8 cellular contexts compared by ENCODE assay signal in the genomic region with DNA sequence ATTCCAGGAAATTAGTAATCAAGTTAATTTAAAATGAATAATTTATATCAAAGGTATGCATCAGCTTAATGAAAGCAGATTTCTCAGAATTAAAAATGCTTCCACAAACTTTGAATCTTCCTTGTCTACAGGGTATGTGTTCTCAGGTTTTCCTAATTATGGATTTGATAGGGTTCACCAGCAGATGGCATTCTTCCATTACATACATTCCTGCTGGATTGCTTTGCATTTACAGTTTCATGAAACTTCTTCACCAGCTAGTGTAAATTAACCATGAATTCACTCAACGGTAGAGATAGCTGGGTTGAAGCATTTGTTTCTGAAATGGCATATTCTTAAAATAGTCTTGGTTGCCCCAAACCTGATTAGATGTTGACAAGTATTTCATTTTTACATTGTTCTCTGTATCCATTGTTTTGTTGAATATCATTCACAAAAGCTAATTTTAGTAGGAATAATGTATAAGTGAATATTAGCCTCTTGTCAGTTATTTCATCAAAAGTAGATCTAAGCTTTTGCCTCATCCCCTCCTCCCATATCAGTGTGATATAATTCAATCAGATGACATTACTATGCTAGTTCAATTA.
DNase-seq lines count a peak whose midpoint lies in the region; ATAC-seq, FAIRE-seq and TF ChIP-seq lines count a peak whose summit lies in the region.

No MANE protein-coding gene starts in this region.

- H3K4me2 ChIP-seq in DOHH2 (ENCODE audit: low read length), result no peak overlapping the region
- H3K4me2 ChIP-seq in KMS-11, result no peak overlapping the region

- H3K27ac Mint-ChIP-seq in T-cell, result no peak overlapping the region

- POLR2A ChIA-PET in T-cell (lab: Charles Lee), result no interaction called here

- no peak overlapping the region for H3K9ac ChIP-seq in KMS-11

- H3K9me3 Mint-ChIP-seq in T-cell, result no peaks in the 10 kb centered on the region

- H3K4me1 ChIP-seq in DOHH2 (ENCODE audit: control insufficient read depth, low read length) (no peaks in the 10 kb centered on the region), KMS-11 (ENCODE audit: low read depth, poor library complexity, severe bottlenecking) (no peaks in the 10 kb centered on the region), small intestine (ENCODE audit: control insufficient read depth in 2 of 2, insufficient read depth in 1 of 2, low read depth in 1 of 2, low read length in 1 of 2) (no peaks in the 10 kb centered on the region)
- no peaks in the 10 kb centered on the region for H3K4me1 ChIP-seq in effector memory CD4-positive, alpha-beta T cell (ENCODE audit: control insufficient read depth, insufficient read depth, low read length, poor library complexity, severe bottlenecking)

- CTCF ChIA-PET in T-cell (lab: Charles Lee), result interaction anchor here in 1 of 2 donors (1.3 to 1.4 kb wide), 2 partner anchors 14 to 708 kb away, joined by 3 to 5 read pairs; no protein-coding TSS in a partner anchor

- H2AFZ ChIP-seq in KMS-11 (ENCODE audit: low read depth), result no peak overlapping the region

- no peak for ATAC-seq in T-cell (replicated peaks in 1 of 4)
- ATAC-seq in esophagus mucosa, result no peak

- H3K4me1 Mint-ChIP-seq in T-cell, result no peaks in the 10 kb centered on the region

- H4K20me1 ChIP-seq in DOHH2 (ENCODE audit: control insufficient read depth, insufficient read depth, low read depth, low read length) (no peaks in the 10 kb centered on the region), KMS-11 (ENCODE audit: insufficient read depth) (no peaks in the 10 kb centered on the region)

- DNase-seq in RPMI8226 (peak; percentile 33), fibroblast of pulmonary artery (ENCODE audit: low read depth) (peak; percentile 70), small intestine (peak; percentile 30), T-cell (no peak)
- no peak for DNase-seq in effector memory CD4-positive, alpha-beta T cell

- H3K9me3 ChIP-seq in DOHH2 (ENCODE audit: control insufficient read depth, insufficient read depth, low read length) (no peaks in the 10 kb centered on the region), small intestine (ENCODE audit: control insufficient read depth, low read depth) (no peaks in the 10 kb centered on the region)
- H3K9me3 ChIP-seq in effector memory CD4-positive, alpha-beta T cell (ENCODE audit: control insufficient read depth, low read length), result no peaks in the 10 kb centered on the region

- H3F3A ChIP-seq in DOHH2 (ENCODE audit: control insufficient read depth, insufficient read depth), result no peaks in the 10 kb centered on the region

- no peaks in the 10 kb centered on the region for H3K9me2 ChIP-seq in DOHH2 (replicated peaks; ENCODE audit: control insufficient read depth, low read length)

- peaks cover 5 to 7% of the 10 kb centered on the region in 2 donors for H3K27me3 Mint-ChIP-seq in T-cell

- peak; percentile 15 for TF ChIP-seq CTCF in DOHH2 (IDR thresholded peaks at IDR 0.05; ENCODE audit: low read depth, low read length, poor library complexity, severe bottlenecking)
- TF ChIP-seq CTCF in KMS-11 (conservative IDR thresholded peaks at IDR 0.05; ENCODE audit: low read depth, low read length), result peak; percentile 63
- TF ChIP-seq CTCF in fibroblast of pulmonary artery (IDR thresholded peaks at IDR 0.05; ENCODE audit: low read length, missing control alignments), result peak; percentile 64

- H3K36me3 ChIP-seq in DOHH2 (ENCODE audit: control insufficient read depth, low read length), result no peaks in the 10 kb centered on the region
- H3K36me3 ChIP-seq in KMS-11 (ENCODE audit: insufficient read depth), result no peaks in the 10 kb centered on the region
- no peaks in the 10 kb centered on the region for H3K36me3 ChIP-seq in small intestine (ENCODE audit: control insufficient read depth in 2 of 2, insufficient read depth in 2 of 2, low read length in 2 of 2)
- no peaks in the 10 kb centered on the region for H3K36me3 ChIP-seq in effector memory CD4-positive, alpha-beta T cell (ENCODE audit: control insufficient read depth, insufficient read depth, low read length)

- WGBS in small intestine, 3 donors, result 2 to 9% (median 7%) methylated on average over 1 of the region's 1 CpG

- H3K4me3 Mint-ChIP-seq in T-cell, result no peak overlapping the region

- H3K79me2 ChIP-seq in DOHH2 (ENCODE audit: control insufficient read depth, low read length), result no peaks in the 10 kb centered on the region
- no peaks in the 10 kb centered on the region for H3K79me2 ChIP-seq in KMS-11 (ENCODE audit: insufficient read depth, low read depth)

- H3K36me3 Mint-ChIP-seq in T-cell, result no peaks in the 10 kb centered on the region

- H3K27me3 ChIP-seq in DOHH2 (ENCODE audit: control insufficient read depth, low read length) (peaks cover 5% of the 10 kb centered on the region; the same call in 1 of the 2 replicates), KMS-11 (ENCODE audit: insufficient read depth, low read depth) (no peaks in the 10 kb centered on the region), small intestine (ENCODE audit: control insufficient read depth in 2 of 2, insufficient read depth in 2 of 2, low read length in 2 of 2) (peaks cover 0 to 3% of the 10 kb centered on the region in 2 donors)
- no peaks in the 10 kb centered on the region for H3K27me3 ChIP-seq in effector memory CD4-positive, alpha-beta T cell (replicated peaks; ENCODE audit: control insufficient read depth, insufficient read depth, low read length, poor library complexity, severe bottlenecking)

- FAIRE-seq in small intestine (lab: Jason Lieb, UNC), result no peak

- H3K27ac ChIP-seq in DOHH2 (ENCODE audit: low read depth, low read length) (no peak overlapping the region), KMS-11 (no peak overlapping the region), small intestine (ENCODE audit: low read depth in 1 of 2, low read length in 1 of 2) (no peak overlapping the region)
- no peak overlapping the region for H3K27ac ChIP-seq in effector memory CD4-positive, alpha-beta T cell (ENCODE audit: insufficient read depth, low read length, poor library complexity, severe bottlenecking)

- no peak overlapping the region for H3K4me3 ChIP-seq in DOHH2 (ENCODE audit: low read length)
- no peak overlapping the region for H3K4me3 ChIP-seq in KMS-11 (IDR thresholded peaks at IDR 0.05; ENCODE audit: insufficient read depth, low read depth, low read length)
- no peak overlapping the region for H3K4me3 ChIP-seq in fibroblast of pulmonary artery (replicated peaks; ENCODE audit: low read depth, low read length)
- no peak overlapping the region for H3K4me3 ChIP-seq in small intestine (ENCODE audit: low read depth in 1 of 2, low read length in 2 of 2)
- no peak overlapping the region for H3K4me3 ChIP-seq in effector memory CD4-positive, alpha-beta T cell (ENCODE audit: insufficient read depth, low read depth, low read length, poor library complexity, severe bottlenecking)

Comparison
In these comparisons a context has a peak if more than half of its experiments do, and no peak if none do; other contexts are left out.
1. DNase-seq: peak in RPMI8226 (single experiment), fibroblast of pulmonary artery (single experiment) and small intestine (single experiment); none in effector memory CD4-positive, alpha-beta T cell (0 of 3) and T-cell (0 of 34).
2. Peak in every context shown above with its lines, with median percentiles within 50 percentile points of each other: CTCF ChIP-seq.